Comparison of ENCODE assay signal across 21 cellular contexts in genomic region chr2:202009563-202009962, GRCh38.
"Had no signal": no experiment of that assay in that cellular context is flagged by ENCODE, and none has a peak within 500 bp of the region (broad histone marks: within the 10 kb centered on the region; RNA-seq: fewer than 3 reads in every experiment).

No MANE protein-coding gene starts in this region.

- H3K4me3 ChIP-seq: adrenal gland, breast epithelium, MG63, SJSA1 had no signal

- H3K36me3 ChIP-seq: adrenal gland, breast epithelium, MG63, SJSA1 had no signal

- H3K27me3 ChIP-seq: adrenal gland, breast epithelium, MG63, SJSA1 had no signal

- H3K4me1 ChIP-seq: breast epithelium had no signal

- H3K27ac ChIP-seq: breast epithelium, SJSA1 had no signal

- H3K4me3 Mint-ChIP-seq: activated CD8-positive, alpha-beta T cell treated with anti-CD3 and anti-CD28 coated beads for 36 hours; activated naive CD8-positive, alpha-beta T cell treated with anti-CD3 and anti-CD28 coated beads, Interleukin-2, amount 10 ng/mL, durations not matched to agents 7 days and 5 days; T-helper 1 cell treated with Interleukin-12 subunit alpha and Interleukin-12 subunit beta and Interleukin-4 antibody, amounts not matched to agents 30 μg/mL and 1 μg/mL, for 36 hours had no signal

- DNase-seq: activated CD4-positive, alpha-beta T cell treated with anti-CD3 and anti-CD28 coated beads for 4 hours; activated CD8-positive, alpha-beta memory T cell treated with anti-CD3 and anti-CD28 coated beads, Interleukin-2, amount 50 U/mL, for 4 hours; activated CD8-positive, alpha-beta T cell treated with anti-CD3 and anti-CD28 coated beads for 36 hours; activated naive CD4-positive, alpha-beta T cell treated with anti-CD3 and anti-CD28 coated beads, Interleukin-2, amount 50 U/mL, for 16 hours; activated naive CD8-positive, alpha-beta T cell treated with anti-CD3 and anti-CD28 coated beads, Interleukin-2, amount 10 ng/mL, durations not matched to agents 7 days and 5 days; activated T-cell treated with anti-CD3 and anti-CD28 coated beads, Interleukin-2, amount 50 U/mL, for 1 hour; MG63; MV-4-11; NCI-H1105; NCI-H1436; NCI-H2029 treated with DMSO at 0.1 percent for 48 hours; NCI-H69; NK-92 treated with Interleukin-12 subunit alpha and Interleukin-12 subunit beta, amount 100 ng/mL, for 24 hours; RPMI8226; SHP77 had no signal

- H3K4me1 Mint-ChIP-seq: activated naive CD8-positive, alpha-beta T cell treated with anti-CD3 and anti-CD28 coated beads, Interleukin-2, amount 10 ng/mL, durations not matched to agents 7 days and 5 days had no signal

- H3K9me3 Mint-ChIP-seq: activated CD8-positive, alpha-beta T cell treated with anti-CD3 and anti-CD28 coated beads for 36 hours; activated naive CD8-positive, alpha-beta T cell treated with anti-CD3 and anti-CD28 coated beads, Interleukin-2, amount 10 ng/mL, durations not matched to agents 7 days and 5 days; T-helper 1 cell treated with Interleukin-12 subunit alpha and Interleukin-12 subunit beta and Interleukin-4 antibody, amounts not matched to agents 30 μg/mL and 1 μg/mL, for 36 hours had no signal

- H3K9me3 ChIP-seq: adrenal gland, breast epithelium, MG63, SJSA1 had no signal

- H3K36me3 Mint-ChIP-seq: activated naive CD8-positive, alpha-beta T cell treated with anti-CD3 and anti-CD28 coated beads, Interleukin-2, amount 10 ng/mL, durations not matched to agents 7 days and 5 days had no signal

- ATAC-seq: activated CD4-positive, CD25-positive, alpha-beta regulatory T cell treated with anti-CD3 and anti-CD28 coated beads, Interleukin-2, amount 50 U/mL, for 24 hours; activated CD8-positive, alpha-beta T cell treated with anti-CD3 and anti-CD28 coated beads for 36 hours; Panc1 had no signal

- H3K27ac Mint-ChIP-seq: activated CD8-positive, alpha-beta T cell treated with anti-CD3 and anti-CD28 coated beads for 36 hours; activated naive CD8-positive, alpha-beta T cell treated with anti-CD3 and anti-CD28 coated beads, Interleukin-2, amount 10 ng/mL, durations not matched to agents 7 days and 5 days; T-helper 1 cell treated with Interleukin-12 subunit alpha and Interleukin-12 subunit beta and Interleukin-4 antibody, amounts not matched to agents 30 μg/mL and 1 μg/mL, for 36 hours had no signal
